ENCODE assay signal across 26 cellular contexts in the genomic region with DNA sequence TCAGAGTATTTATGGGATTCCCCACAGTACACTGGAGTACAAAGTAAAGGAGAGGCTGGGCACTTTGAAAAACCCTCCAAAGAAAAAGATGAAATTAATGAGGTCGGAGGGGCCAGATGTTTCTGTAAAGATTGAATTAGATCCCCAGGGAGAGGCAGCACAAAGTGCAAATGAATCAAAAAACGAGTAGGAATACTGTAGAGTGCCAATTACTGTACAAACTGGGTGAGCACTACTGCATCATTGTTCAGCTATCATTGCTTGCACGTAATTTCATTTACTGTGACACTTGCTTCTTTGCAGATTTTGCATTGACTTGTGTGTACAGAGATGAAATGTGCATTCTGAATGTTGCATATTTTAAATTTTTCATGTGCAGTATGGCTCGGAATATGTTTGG.
"Had no signal": no experiment of that assay in that cellular context is flagged by ENCODE, and none has a peak within 500 bp of the region (broad histone marks: within the 10 kb centered on the region; RNA-seq: fewer than 3 reads in every experiment).

No MANE protein-coding gene starts in this region.

- H3K4me1 ChIP-seq: left lung, neural progenitor cell, prostate gland, sigmoid colon, thyroid gland, vagina had no signal

- H2AFZ ChIP-seq: neural progenitor cell had no signal

- H3K27ac ChIP-seq: epithelial cell of prostate, gastrocnemius medialis, heart right ventricle, left lung, neural progenitor cell, prostate gland, right atrium auricular region, sigmoid colon, stomach, thyroid gland, vagina had no signal

- DNase-seq: effector CD8-positive, alpha-beta T cell; endodermal cell; foreskin fibroblast; gastrocnemius medialis; heart right ventricle; hippocampal formation; left cardiac atrium; left lung; mesenchymal stem cell; midbrain; naive thymus-derived CD4-positive, alpha-beta T cell; sigmoid colon; stimulated activated CD4-positive, alpha-beta T cell treated with anti-CD3 and anti-CD28 coated beads, Interleukin-2, amount 100 ng/mL, for 24 hours; stimulated activated CD4-positive, alpha-beta T cell treated with anti-CD3 and anti-CD28 coated beads, Interleukin-4, amount 100 ng/mL, for 24 hours; stimulated activated naive CD4-positive, alpha-beta T cell treated with Interleukin-2 at 50 U/mL for 16 hours; stomach; thyroid gland; trophoblast cell had no signal

- FAIRE-seq: islet of Langerhans had no signal

- H3K4me2 ChIP-seq: neural progenitor cell had no signal

- H3K9me3 ChIP-seq: gastrocnemius medialis, heart right ventricle, left lung, prostate gland, right atrium auricular region, sigmoid colon, stomach, thyroid gland, vagina had no signal

- ATAC-seq: esophagus mucosa; gastrocnemius medialis; heart right ventricle; left cardiac atrium; left lung; naive thymus-derived CD4-positive, alpha-beta T cell; stimulated activated effector memory CD8-positive, alpha-beta T cell treated with anti-CD3 and anti-CD28 coated beads, Interleukin-12 subunit alpha, Interleukin-12 subunit beta, amount 100 ng/mL, for 72 hours had no signal

- H3K27me3 ChIP-seq: gastrocnemius medialis, heart right ventricle, left lung, neural progenitor cell, right atrium auricular region, sigmoid colon, stomach, thyroid gland, vagina had no signal

- H3K9ac ChIP-seq: neural progenitor cell had no signal

- H3K36me3 ChIP-seq: neural progenitor cell, prostate gland had no signal

- H3K4me3 ChIP-seq: gastrocnemius medialis, heart right ventricle, left lung, neural progenitor cell, prostate gland, right atrium auricular region, sigmoid colon, stomach, thyroid gland, vagina had no signal
